15 cellular contexts compared by ENCODE assay signal in genomic region chr1:62299426-62300200, GRCh38. TPM values are rescaled to one million over a fixed set of nuclear protein-coding genes. Genes with fewer than 3 reads are reported as not detected.
DNase-seq lines count a peak whose midpoint lies in the region; ATAC-seq, FAIRE-seq and TF ChIP-seq lines count a peak whose summit lies in the region.
"Had no signal": no experiment of that assay in that cellular context is flagged by ENCODE, and none has a peak within 500 bp of the region (broad histone marks: within the 10 kb centered on the region; RNA-seq: fewer than 3 reads in every experiment).

No MANE protein-coding gene starts in this region.

- H3K27me3 Mint-ChIP-seq in progenitor cell of endocrine pancreas = no peaks in the 10 kb centered on the region

- H3K27ac Mint-ChIP-seq in progenitor cell of endocrine pancreas = no peak overlapping the region
- H3K27ac Mint-ChIP-seq: activated B cell treated with CpG ODN at 0.5 μM for 24 hours, IgD-negative memory B cell had no signal

- H3K9me3 Mint-ChIP-seq in progenitor cell of endocrine pancreas (ENCODE audit: low read depth) = no peaks in the 10 kb centered on the region
- H3K9me3 Mint-ChIP-seq: activated B cell treated with CpG ODN at 0.5 μM for 24 hours, IgD-negative memory B cell had no signal

- peak; percentile 10 for DNase-seq in NCI-H510A treated with DMSO at 0.1 percent for 48 hours (lab: John Stamatoyannopoulos, UW)
- DNase-seq in NCI-H510A (lab: John Stamatoyannopoulos, UW) = no peak
- DNase-seq in amygdala (lab: John Stamatoyannopoulos, UW) = peak in 41 of 56 donors; percentile 3 to 76 (median 36)
- DNase-seq in left lung = no peak
- peak; percentile 52 for DNase-seq in testis
- DNase-seq in progenitor cell of endocrine pancreas (ENCODE audit: low spot score, unreplicated experiment) = no peak
- no peak for DNase-seq in GM12892 (ENCODE audit: insufficient read length)
- no peak for DNase-seq in stimulated activated CD4-positive, alpha-beta T cell treated with anti-CD3 and anti-CD28 coated beads, Interleukin-4, amount 100 ng/mL, for 24 hours
- DNase-seq: activated B cell treated with CpG ODN at 0.5 μM for 24 hours; activated CD8-positive, alpha-beta memory T cell treated with anti-CD3 and anti-CD28 coated beads, Interleukin-2, amount 50 U/mL, for 48 hours; amniotic stem cell; NCI-H2171 treated with DMSO at 0.1 percent for 48 hours; small intestine had no signal

- H3K4me1 ChIP-seq in left lung = peaks cover 0 to 10% of the 10 kb centered on the region in 2 donors
- peaks cover 9% of the 10 kb centered on the region for H3K4me1 ChIP-seq in testis

- TF ChIP-seq CTCF in left lung (IDR thresholded peaks at IDR 0.05) (no peak), testis (IDR thresholded peaks at IDR 0.05) (no peak), progenitor cell of endocrine pancreas (IDR thresholded peaks at IDR 0.05; ENCODE audit: unreplicated experiment) (no peak)

- H3K36me3 ChIP-seq in left lung (no peaks in the 10 kb centered on the region), testis (ENCODE audit: low read depth, missing control alignments) (no peaks in the 10 kb centered on the region)

- no peak overlapping the region for H3K27ac ChIP-seq in left lung
- H3K27ac ChIP-seq in testis = no peak overlapping the region

- peak; percentile 15 for ATAC-seq in left lung
- ATAC-seq: Right ventricle myocardium inferior had no signal

- H3K9me3 ChIP-seq in left lung = no peaks in the 10 kb centered on the region
- no peaks in the 10 kb centered on the region for H3K9me3 ChIP-seq in testis

- no peak overlapping the region for H3K4me3 Mint-ChIP-seq in progenitor cell of endocrine pancreas (ENCODE audit: low read depth)
- H3K4me3 Mint-ChIP-seq: activated B cell treated with CpG ODN at 0.5 μM for 24 hours, IgD-negative memory B cell had no signal

- intact Hi-C loops in left lung (cut with DNase I) (no loop called here), testis (cut with DNase I; ENCODE audit: low total_unique reads) (no loop called here)

- peaks cover 4% of the 10 kb centered on the region for H3K4me1 Mint-ChIP-seq in progenitor cell of endocrine pancreas (ENCODE audit: low read depth)
- H3K4me1 Mint-ChIP-seq: activated B cell treated with CpG ODN at 0.5 μM for 24 hours had no signal

- no peak for FAIRE-seq in GM12892 (lab: Jason Lieb, UNC)
- FAIRE-seq: small intestine had no signal

- H3K4me3 ChIP-seq in left lung = no peak overlapping the region
- H3K4me3 ChIP-seq in testis = no peak overlapping the region

- 49 to 55% methylated on average over 8 of the region's 8 CpGs for WGBS in testis, 2 donors

- no peaks in the 10 kb centered on the region for H3K36me3 Mint-ChIP-seq in progenitor cell of endocrine pancreas (ENCODE audit: insufficient read depth)
- H3K36me3 Mint-ChIP-seq: IgD-negative memory B cell had no signal

- TF ChIP-seq POLR2A in testis (IDR thresholded peaks at IDR 0.05) = no peak
- TF ChIP-seq POLR2A in GM12892 (IDR thresholded peaks at IDR 0.05; ENCODE audit: low read depth, low read length) = no peak

- H3K27me3 ChIP-seq in left lung (no peaks in the 10 kb centered on the region), testis (no peaks in the 10 kb centered on the region)

RNA-seq across cellular contexts. Expression of gene KANK4, which starts 19.6 kb away (rescaled TPM):
- total RNA-seq in left lung (1 to 10 TPM; 2.0 to 2.6 TPM), testis (1 to 10 TPM; 2.9 to 5.2 TPM), progenitor cell of endocrine pancreas (1.0 and 1.2 TPM in 2 replicates)
- polyA plus RNA-seq in testis (ENCODE audit: insufficient read depth, low read depth, low replicate concordance) = 2.4 TPM
- not detected for polyA plus RNA-seq in GM12892 (2012; ENCODE audit: missing spikeins)
- total RNA-seq: activated B cell treated with CpG ODN at 0.5 μM for 24 hours had no signal
- polyA plus RNA-seq: IgD-negative memory B cell had no signal

Comparison
In these comparisons a context has a peak if more than half of its experiments do, and no peak if none do; other contexts are left out.
1. DNase-seq: peak in NCI-H510A treated with DMSO at 0.1 percent for 48 hours (single experiment), amygdala (41 of 56) and testis (single experiment); none in NCI-H510A (single experiment), left lung (0 of 2), progenitor cell of endocrine pancreas (single experiment), GM12892 (single experiment) and stimulated activated CD4-positive, alpha-beta T cell treated with anti-CD3 and anti-CD28 coated beads, Interleukin-4, amount 100 ng/mL, for 24 hours (single experiment).